Comparison of ENCODE assay signal across 33 cellular contexts in the genomic region with DNA sequence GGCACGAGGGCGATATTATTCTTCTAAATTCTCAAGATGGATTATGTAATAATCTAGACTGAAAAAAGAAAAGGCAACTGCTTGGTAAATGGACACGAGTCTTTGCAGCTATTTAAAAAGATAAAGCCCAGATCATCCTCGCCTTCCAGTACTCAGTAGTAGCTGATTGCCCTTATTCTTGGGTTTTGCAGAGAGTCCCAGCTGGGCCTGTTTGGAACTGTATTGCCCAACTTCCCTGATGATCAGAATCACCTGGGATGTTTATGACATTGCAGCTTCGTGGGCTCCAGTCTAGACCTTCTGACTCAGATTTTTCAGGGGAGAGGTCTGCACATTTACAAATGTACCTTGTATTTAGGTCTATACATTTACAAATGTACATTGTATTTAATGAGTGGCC.
"Had no signal": no experiment of that assay in that cellular context is flagged by ENCODE, and none has a peak within 500 bp of the region (broad histone marks: within the 10 kb centered on the region; RNA-seq: fewer than 3 reads in every experiment).

No MANE protein-coding gene starts in this region.

- H3K36me3 Mint-ChIP-seq: activated naive CD4-positive, alpha-beta T cell treated with anti-CD3 and anti-CD28 coated beads, Interleukin-2, amount 10 ng/mL, durations not matched to agents 7 days and 5 days; activated naive CD4-positive, alpha-beta T cell treated with anti-CD3 and anti-CD28 coated beads, Interleukin-2, amount 50 U/mL, for 72 hours; activated naive CD8-positive, alpha-beta T cell treated with anti-CD3 and anti-CD28 coated beads, Interleukin-2, amount 10 ng/mL, durations not matched to agents 7 days and 5 days; brain; T-cell had no signal

- H3K27ac ChIP-seq: ascending aorta, breast epithelium, cardiac muscle cell, colonic mucosa, epithelial cell of prostate, foreskin keratinocyte, gastrocnemius medialis, heart left ventricle, WERI-Rb-1 had no signal

- H3K4me3 Mint-ChIP-seq: activated B cell treated with CpG ODN at 0.5 μM for 24 hours; activated CD8-positive, alpha-beta T cell treated with anti-CD3 and anti-CD28 coated beads for 36 hours; activated naive CD4-positive, alpha-beta T cell treated with anti-CD3 and anti-CD28 coated beads, Interleukin-2, amount 10 ng/mL, durations not matched to agents 7 days and 5 days; activated naive CD8-positive, alpha-beta T cell treated with anti-CD3 and anti-CD28 coated beads, Interleukin-2, amount 10 ng/mL, durations not matched to agents 7 days and 5 days; activated T-cell treated with anti-CD3 and anti-CD28 coated beads, Interleukin-2, amount 50 U/mL, for 24 hours; activated T-cell treated with anti-CD3 and anti-CD28 coated beads, Interleukin-2, amount 50 U/mL, for 72 hours; brain; T-cell; T-helper 1 cell treated with Interleukin-12 subunit alpha and Interleukin-12 subunit beta and Interleukin-4 antibody, amounts not matched to agents 30 μg/mL and 1 μg/mL, for 36 hours had no signal

- H3K27me3 ChIP-seq: ascending aorta, breast epithelium, cardiac muscle cell, colonic mucosa, foreskin keratinocyte, gastrocnemius medialis, heart left ventricle had no signal

- H3K27ac Mint-ChIP-seq: activated B cell treated with CpG ODN at 0.5 μM for 24 hours; activated CD8-positive, alpha-beta T cell treated with anti-CD3 and anti-CD28 coated beads for 36 hours; activated naive CD4-positive, alpha-beta T cell treated with anti-CD3 and anti-CD28 coated beads, Interleukin-2, amount 10 ng/mL, durations not matched to agents 7 days and 5 days; activated naive CD4-positive, alpha-beta T cell treated with anti-CD3 and anti-CD28 coated beads, Interleukin-2, amount 50 U/mL, for 72 hours; activated naive CD8-positive, alpha-beta T cell treated with anti-CD3 and anti-CD28 coated beads, Interleukin-2, amount 10 ng/mL, durations not matched to agents 7 days and 5 days; activated T-cell treated with anti-CD3 and anti-CD28 coated beads, Interleukin-2, amount 50 U/mL, for 24 hours; activated T-cell treated with anti-CD3 and anti-CD28 coated beads, Interleukin-2, amount 50 U/mL, for 72 hours; brain; T-cell; T-helper 1 cell treated with Interleukin-12 subunit alpha and Interleukin-12 subunit beta and Interleukin-4 antibody, amounts not matched to agents 30 μg/mL and 1 μg/mL, for 36 hours had no signal

- DNase-seq: activated B cell treated with CpG ODN at 0.5 μM for 24 hours; activated CD4-positive, alpha-beta T cell treated with anti-CD3 and anti-CD28 coated beads for 48 hours; activated CD4-positive, alpha-beta T cell treated with anti-CD3 and anti-CD28 coated beads, Interleukin-2, amount 50 U/mL, for 1 hour; activated CD4-positive, alpha-beta T cell treated with anti-CD3 and anti-CD28 coated beads, Interleukin-2, amount 50 U/mL, for 48 hours; activated CD8-positive, alpha-beta memory T cell treated with anti-CD3 and anti-CD28 coated beads for 24 hours; activated CD8-positive, alpha-beta memory T cell treated with anti-CD3 and anti-CD28 coated beads, Interleukin-2, amount 50 U/mL, for 4 hours; activated CD8-positive, alpha-beta T cell treated with anti-CD3 and anti-CD28 coated beads for 36 hours; activated gamma-delta T cell; activated naive CD4-positive, alpha-beta T cell; activated naive CD4-positive, alpha-beta T cell treated with anti-CD3 and anti-CD28 coated beads, Interleukin-2, amount 10 ng/mL, durations not matched to agents 7 days and 5 days; activated naive CD8-positive, alpha-beta T cell treated with anti-CD3 and anti-CD28 coated beads, Interleukin-2, amount 10 ng/mL, durations not matched to agents 7 days and 5 days; activated T-cell treated with anti-CD3 and anti-CD28 coated beads for 4 hours; activated T-cell treated with anti-CD3 and anti-CD28 coated beads, Interleukin-2, amount 50 U/mL, for 24 hours; activated T-cell treated with anti-CD3 and anti-CD28 coated beads, Interleukin-2, amount 50 U/mL, for 72 hours; central memory CD4-positive, alpha-beta T cell; cerebellar nuclear complex; colonic mucosa; effector CD8-positive, alpha-beta T cell; foreskin keratinocyte; gastrocnemius medialis; glutamatergic neuron; heart left ventricle; T-cell; T1000; WERI-Rb-1 had no signal

- H3K36me3 ChIP-seq: ascending aorta, breast epithelium, cardiac muscle cell, colonic mucosa, gastrocnemius medialis, heart left ventricle, WERI-Rb-1 had no signal

- H3K9me3 Mint-ChIP-seq: activated B cell treated with CpG ODN at 0.5 μM for 24 hours; activated CD8-positive, alpha-beta T cell treated with anti-CD3 and anti-CD28 coated beads for 36 hours; activated naive CD4-positive, alpha-beta T cell treated with anti-CD3 and anti-CD28 coated beads, Interleukin-2, amount 10 ng/mL, durations not matched to agents 7 days and 5 days; activated naive CD4-positive, alpha-beta T cell treated with anti-CD3 and anti-CD28 coated beads, Interleukin-2, amount 50 U/mL, for 72 hours; activated T-cell treated with anti-CD3 and anti-CD28 coated beads, Interleukin-2, amount 50 U/mL, for 24 hours; activated T-cell treated with anti-CD3 and anti-CD28 coated beads, Interleukin-2, amount 50 U/mL, for 72 hours; brain; T-cell; T-helper 1 cell treated with Interleukin-12 subunit alpha and Interleukin-12 subunit beta and Interleukin-4 antibody, amounts not matched to agents 30 μg/mL and 1 μg/mL, for 36 hours had no signal

- H3K9me3 ChIP-seq: ascending aorta, breast epithelium, colonic mucosa, gastrocnemius medialis, heart left ventricle had no signal

- H3K4me3 ChIP-seq: ascending aorta, breast epithelium, cardiac muscle cell, colonic mucosa, gastrocnemius medialis, heart left ventricle had no signal

- H3K4me1 Mint-ChIP-seq: activated B cell treated with CpG ODN at 0.5 μM for 24 hours, T-cell had no signal

- H3K4me1 ChIP-seq: ascending aorta, breast epithelium, colonic mucosa, foreskin keratinocyte, gastrocnemius medialis, heart left ventricle had no signal

- ATAC-seq: activated CD4-positive, CD25-positive, alpha-beta regulatory T cell treated with anti-CD3 and anti-CD28 coated beads, Interleukin-2, amount 50 U/mL, for 24 hours; activated CD8-positive, alpha-beta T cell treated with anti-CD3 and anti-CD28 coated beads for 36 hours; activated naive CD4-positive, alpha-beta T cell treated with anti-CD3 and anti-CD28 coated beads, Interleukin-2, amount 50 U/mL, for 72 hours; activated T-cell treated with anti-CD3 and anti-CD28 coated beads, Interleukin-2, amount 50 U/mL, for 72 hours; foreskin keratinocyte; gastrocnemius medialis; heart left ventricle; T-cell had no signal

- H3K27me3 Mint-ChIP-seq: activated CD8-positive, alpha-beta T cell treated with anti-CD3 and anti-CD28 coated beads for 36 hours; activated naive CD4-positive, alpha-beta T cell treated with anti-CD3 and anti-CD28 coated beads, Interleukin-2, amount 10 ng/mL, durations not matched to agents 7 days and 5 days had no signal
